ENCODE assay signal across 1 cellular context in genomic region chr14:103538291-103539055, GRCh38.
A peak's percentile ranks its signal among the peaks of the same experiment; 100 is the strongest.
TF ChIP-seq lines count a peak whose summit lies in the region.

No MANE protein-coding gene starts in this region.

TF ChIP-seq in GM23338, 12 proteins besides CTCF, POLR2A, EP300 and RAD21:
- TF ChIP-seq ZNF462 (CRISPR knock-in tag; IDR thresholded peaks at IDR 0.05) (no peak), POLR2AphosphoS5 (IDR thresholded peaks at IDR 0.05; ENCODE audit: low read depth) (peak; percentile 21; the same call in 1 of the 2 replicates)
